ENCODE assay signal across 11 cellular contexts in the genomic region with DNA sequence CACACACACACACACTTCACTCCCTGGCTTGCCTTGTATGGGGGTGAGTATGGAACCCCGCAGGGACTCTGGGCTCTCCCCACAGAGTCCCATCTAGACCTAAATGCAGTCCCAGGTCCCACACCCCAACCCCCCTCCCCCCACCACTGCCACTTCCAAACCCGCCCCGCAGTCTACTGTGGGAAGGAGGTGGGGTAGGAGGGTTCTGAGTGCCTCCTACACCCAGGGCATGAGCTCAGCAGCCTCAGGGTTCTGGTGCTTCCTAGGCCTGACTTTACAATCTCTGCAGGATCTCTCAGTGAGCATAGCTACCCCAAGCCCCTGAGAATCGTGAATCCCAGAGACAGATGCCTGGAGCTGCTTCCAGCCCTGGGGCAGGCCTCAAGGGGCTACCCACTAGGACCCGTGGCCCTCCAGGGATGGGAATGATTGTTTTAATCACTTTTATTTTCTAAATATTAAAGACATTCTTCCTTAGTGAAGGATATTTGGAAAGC. TPM values are rescaled to one million over a fixed set of nuclear protein-coding genes. Genes with fewer than 3 reads are reported as not detected.
DNase-seq lines count a peak whose midpoint lies in the region; ATAC-seq and TF ChIP-seq lines count a peak whose summit lies in the region.
"Had no signal": no experiment of that assay in that cellular context is flagged by ENCODE, and none has a peak within 500 bp of the region (broad histone marks: within the 10 kb centered on the region; RNA-seq: fewer than 3 reads in every experiment).

No MANE protein-coding gene starts in this region.

- H3K4me3 ChIP-seq in breast epithelium = peak overlapping the region in 1 of 3 donors; percentile 97
- H3K4me3 ChIP-seq in naive thymus-derived CD4-positive, alpha-beta T cell (ENCODE audit: low read length) = peak overlapping the region; percentile 37
- peak overlapping the region in 1 of 2 donors; percentile 96 for H3K4me3 ChIP-seq in prostate gland

- H3K27me3 Mint-ChIP-seq in MCF 10A (ENCODE audit: insufficient read depth, unreplicated experiment) (no peaks in the 10 kb centered on the region), type B pancreatic cell (peaks cover 11% of the 10 kb centered on the region)
- H3K27me3 Mint-ChIP-seq in activated T-helper 17 cell treated with anti-CD3 and anti-CD28 coated beads, Interleukin-2, amount 50 U/mL, for 72 hours = no peaks in the 10 kb centered on the region
- peaks cover 0 to 32% (median 0%) of the 10 kb centered on the region in 5 donors for H3K27me3 Mint-ChIP-seq in naive thymus-derived CD4-positive, alpha-beta T cell

- TF ChIP-seq POLR2A in breast epithelium (IDR thresholded peaks at IDR 0.05) (no peak), prostate gland (IDR thresholded peaks at IDR 0.05) (no peak)

- H3K4me3 Mint-ChIP-seq in MCF 10A (ENCODE audit: unreplicated experiment) (peak overlapping the region; percentile 66), type B pancreatic cell (peak overlapping the region; percentile 78)
- peak overlapping the region; percentile 61 for H3K4me3 Mint-ChIP-seq in activated T-helper 17 cell treated with anti-CD3 and anti-CD28 coated beads, Interleukin-2, amount 50 U/mL, for 72 hours
- H3K4me3 Mint-ChIP-seq in naive thymus-derived CD4-positive, alpha-beta T cell = peak overlapping the region; percentile 44 to 86 (median 73)

- H3K9me3 Mint-ChIP-seq in MCF 10A (ENCODE audit: unreplicated experiment) = no peaks in the 10 kb centered on the region
- no peaks in the 10 kb centered on the region for H3K9me3 Mint-ChIP-seq in activated T-helper 17 cell treated with anti-CD3 and anti-CD28 coated beads, Interleukin-2, amount 50 U/mL, for 72 hours
- H3K9me3 Mint-ChIP-seq in naive thymus-derived CD4-positive, alpha-beta T cell = no peaks in the 10 kb centered on the region
- no peaks in the 10 kb centered on the region for H3K9me3 Mint-ChIP-seq in type B pancreatic cell

- H3K36me3 Mint-ChIP-seq in MCF 10A (ENCODE audit: insufficient read depth, unreplicated experiment) (peaks cover 8% of the 10 kb centered on the region), type B pancreatic cell (no peaks in the 10 kb centered on the region)
- H3K36me3 Mint-ChIP-seq in activated T-helper 17 cell treated with anti-CD3 and anti-CD28 coated beads, Interleukin-2, amount 50 U/mL, for 72 hours (ENCODE audit: low read depth) = no peaks in the 10 kb centered on the region
- H3K36me3 Mint-ChIP-seq in naive thymus-derived CD4-positive, alpha-beta T cell = no peaks in the 10 kb centered on the region

- CTCF ChIA-PET in MCF 10A (lab: Yijun Ruan, JAX) = interaction anchor here (0.6 to 1.2 kb wide), 5 partner anchors 8 to 298 kb away, joined by 3 to 6 read pairs (median 4); no protein-coding TSS in a partner anchor
- CTCF ChIA-PET in naive thymus-derived CD4-positive, alpha-beta T cell (lab: Charles Lee) = interaction anchor here (0.6 to 0.9 kb wide), 3 partner anchors 10 to 127 kb away, joined by 3 to 4 read pairs (median 4); no protein-coding TSS in a partner anchor

- H3K27me3 ChIP-seq in breast epithelium (peaks cover 0 to 4% of the 10 kb centered on the region in 2 donors), prostate gland (replicated peaks; ENCODE audit: insufficient read depth) (no peaks in the 10 kb centered on the region)
- no peaks in the 10 kb centered on the region for H3K27me3 ChIP-seq in naive thymus-derived CD4-positive, alpha-beta T cell (ENCODE audit: control insufficient read depth in 2 of 2, insufficient read depth in 2 of 2, low read length in 2 of 2)
- H3K27me3 ChIP-seq: BE2C had no signal

- no peak for ATAC-seq in activated T-helper 17 cell treated with anti-CD3 and anti-CD28 coated beads, Interleukin-2, amount 50 U/mL, for 72 hours (replicated peaks)
- ATAC-seq in naive thymus-derived CD4-positive, alpha-beta T cell = no peak

- intact Hi-C loops in MCF 10A (cut with micrococcal nuclease) (no loop called here), breast epithelium (cut with DNase I; ENCODE audit: low total_unique reads) (no loop called here), prostate gland (cut with DNase I) (no loop called here)
- intact Hi-C loops in naive thymus-derived CD4-positive, alpha-beta T cell (cut with micrococcal nuclease) = no loop called here

- DNase-seq in MCF 10A (ENCODE audit: unreplicated experiment) (no peak), breast epithelium (ENCODE audit: low spot score in 2 of 2) (no peak), type B pancreatic cell (ENCODE audit: extremely low spot score, unreplicated experiment) (no peak), NCI-H2196 treated with DMSO at 0.1 percent for 48 hours (lab: John Stamatoyannopoulos, UW; ENCODE audit: unreplicated experiment) (no peak), prostate gland (ENCODE audit: low spot score) (no peak), NCI-H2081 treated with DMSO at 0.1 percent for 48 hours (lab: John Stamatoyannopoulos, UW) (no peak)
- no peak for DNase-seq in naive thymus-derived CD4-positive, alpha-beta T cell
- DNase-seq: BE2C, colonic mucosa had no signal

- H3K9me3 ChIP-seq in breast epithelium = no peaks in the 10 kb centered on the region
- H3K9me3 ChIP-seq in naive thymus-derived CD4-positive, alpha-beta T cell (ENCODE audit: control insufficient read depth in 2 of 3, low read length in 3 of 3) = no peaks in the 10 kb centered on the region
- H3K9me3 ChIP-seq in prostate gland = no peaks in the 10 kb centered on the region
- H3K9me3 ChIP-seq: BE2C, colonic mucosa had no signal

- peak overlapping the region in 1 of 2 donors; percentile 96 for H3K27ac ChIP-seq in breast epithelium
- H3K27ac ChIP-seq in naive thymus-derived CD4-positive, alpha-beta T cell (ENCODE audit: low read depth, low read length) = no peak overlapping the region
- peak overlapping the region in 1 of 2 donors; percentile 89 for H3K27ac ChIP-seq in prostate gland
- H3K27ac ChIP-seq: HL-60 had no signal

- H3K36me3 ChIP-seq in breast epithelium = no peaks in the 10 kb centered on the region
- no peaks in the 10 kb centered on the region for H3K36me3 ChIP-seq in naive thymus-derived CD4-positive, alpha-beta T cell (ENCODE audit: control insufficient read depth in 2 of 3, insufficient read depth in 3 of 3, low read length in 3 of 3)
- no peaks in the 10 kb centered on the region for H3K36me3 ChIP-seq in prostate gland
- H3K36me3 ChIP-seq: BE2C, colonic mucosa had no signal

- no TSS peak for BruUV-seq in MCF 10A (replicated peaks; lab: Mats Ljungman, UMichigan)

- POLR2A ChIA-PET in MCF 10A (lab: Yijun Ruan, JAX) = interaction anchor here (0.9 to 4.0 kb wide), 7 partner anchors 9 to 136 kb away, joined by 3 to 65 read pairs (median 11); partner anchors contain the start of gene UBAC1
- POLR2A ChIA-PET in naive thymus-derived CD4-positive, alpha-beta T cell (lab: Charles Lee) = interaction anchor here (1.2 to 5.5 kb wide), 4 partner anchors 10 to 234 kb away, joined by 3 to 38 read pairs (median 21); no protein-coding TSS in a partner anchor

- peaks cover 14% of the 10 kb centered on the region for H3K4me1 Mint-ChIP-seq in MCF 10A (ENCODE audit: insufficient read depth, unreplicated experiment)
- H3K4me1 Mint-ChIP-seq in activated T-helper 17 cell treated with anti-CD3 and anti-CD28 coated beads, Interleukin-2, amount 50 U/mL, for 72 hours = peaks cover 4% of the 10 kb centered on the region
- peaks cover 5 to 34% (median 19%) of the 10 kb centered on the region in 7 donors for H3K4me1 Mint-ChIP-seq in naive thymus-derived CD4-positive, alpha-beta T cell
- H3K4me1 Mint-ChIP-seq in type B pancreatic cell (ENCODE audit: unreplicated experiment) = peaks cover 18% of the 10 kb centered on the region

- H3K27ac Mint-ChIP-seq in MCF 10A (ENCODE audit: low read depth, unreplicated experiment) (no peak overlapping the region), type B pancreatic cell (peak overlapping the region; percentile 59)
- H3K27ac Mint-ChIP-seq in activated T-helper 17 cell treated with anti-CD3 and anti-CD28 coated beads, Interleukin-2, amount 50 U/mL, for 72 hours = no peak overlapping the region
- H3K27ac Mint-ChIP-seq in naive thymus-derived CD4-positive, alpha-beta T cell = peak overlapping the region in 3 of 9 donors; percentile 26 to 72 (median 62)

- TF ChIP-seq CTCF in MCF 10A (IDR thresholded peaks at IDR 0.05; ENCODE audit: unreplicated experiment) (no peak), breast epithelium (IDR thresholded peaks at IDR 0.05) (no peak), type B pancreatic cell (conservative IDR thresholded peaks at IDR 0.05) (no peak), prostate gland (IDR thresholded peaks at IDR 0.05) (no peak)

- WGBS in prostate gland = 83% methylated on average over 5 of the region's 5 CpGs

- H3K4me1 ChIP-seq in breast epithelium (peaks cover 0 to 7% of the 10 kb centered on the region in 2 donors), prostate gland (replicated peaks) (peaks cover 9% of the 10 kb centered on the region)
- peaks cover 11 to 17% of the 10 kb centered on the region in 2 donors for H3K4me1 ChIP-seq in naive thymus-derived CD4-positive, alpha-beta T cell (ENCODE audit: control insufficient read depth in 2 of 2, insufficient read depth in 2 of 2, low read length in 2 of 2)

RNA-seq across cellular contexts. Expression of gene NACC2, which starts 1.5 kb away (rescaled TPM):
- total RNA-seq in MCF 10A (2022) = 16.5 and 20.2 TPM in 2 replicates
- total RNA-seq in breast epithelium = 10 to 100 TPM; 14.0 to 24.2 (median 19.3) TPM
- total RNA-seq in activated T-helper 17 cell treated with anti-CD3 and anti-CD28 coated beads, Interleukin-2, amount 50 U/mL, for 72 hours = 1 to 10 TPM; 7.8 to 9.7 TPM
- total RNA-seq in naive thymus-derived CD4-positive, alpha-beta T cell = 10 to 100 TPM in 1 of 5 experiments, 1 to 10 TPM in 4; 2.7 to 17.7 (median 8.2) TPM
- under 1 TPM; 0.92 to 0.97 TPM for polyA plus RNA-seq in naive thymus-derived CD4-positive, alpha-beta T cell
- total RNA-seq in type B pancreatic cell (ENCODE audit: low replicate concordance) = 9.3 and 15.1 TPM in 2 replicates
- 10 to 100 TPM; 24.5 to 55.2 TPM for total RNA-seq in prostate gland

RNA-seq across cellular contexts. Expression of gene TMEM250, which starts 22.1 kb away (rescaled TPM):
- total RNA-seq in MCF 10A (2022) (43.2 and 45.4 TPM in 2 replicates), breast epithelium (10 to 100 TPM; 24.9 to 29.5 (median 26.1) TPM), type B pancreatic cell (ENCODE audit: low replicate concordance) (37.9 and 53.7 TPM in 2 replicates), prostate gland (10 to 100 TPM; 44.7 to 65.1 TPM)
- 10 to 100 TPM; 28.2 to 37.7 TPM for total RNA-seq in activated T-helper 17 cell treated with anti-CD3 and anti-CD28 coated beads, Interleukin-2, amount 50 U/mL, for 72 hours
- total RNA-seq in naive thymus-derived CD4-positive, alpha-beta T cell = 10 to 100 TPM; 16.4 to 55.3 (median 41.3) TPM
- polyA plus RNA-seq in naive thymus-derived CD4-positive, alpha-beta T cell = 10 to 100 TPM; 42.2 to 61.8 TPM
